Comparison of ENCODE assay signal across 13 cellular contexts in genomic region chr7:24862461-24862860, GRCh38.
DNase-seq lines count a peak whose midpoint lies in the region; ATAC-seq lines count a peak whose summit lies in the region.
"Had no signal": no experiment of that assay in that cellular context is flagged by ENCODE, and none has a peak within 500 bp of the region (broad histone marks: within the 10 kb centered on the region; RNA-seq: fewer than 3 reads in every experiment).

No MANE protein-coding gene starts in this region.

- intact Hi-C loops in activated T-helper 1 cell treated with anti-CD3 and anti-CD28 coated beads, Interleukin-12 subunit alpha, Interleukin-12 subunit beta, Interleukin-2, Interleukin-4 antibody, amounts not matched to agents 30 ng/mL and 10 ng/mL and 1 ng/mL, durations not matched to agents 14 hours and 24 hours and 36 hours (cut with micrococcal nuclease) = no loop called here

- H3K27ac Mint-ChIP-seq in activated T-cell treated with anti-CD3 and anti-CD28 coated beads, Interleukin-2, amount 50 U/mL, for 24 hours = peak overlapping the region; percentile 64
- peak overlapping the region; percentile 63 for H3K27ac Mint-ChIP-seq in activated T-helper 1 cell treated with anti-CD3 and anti-CD28 coated beads, Interleukin-12 subunit alpha, Interleukin-12 subunit beta, Interleukin-2, Interleukin-4 antibody, amounts not matched to agents 30 ng/mL and 10 ng/mL and 1 ng/mL, durations not matched to agents 14 hours and 24 hours and 36 hours
- peak overlapping the region in 4 of 6 donors; percentile 22 to 50 (median 32) for H3K27ac Mint-ChIP-seq in immature natural killer cell
- H3K27ac Mint-ChIP-seq: CD8-positive, alpha-beta T cell had no signal

- no peak for ATAC-seq in activated T-cell treated with anti-CD3 and anti-CD28 coated beads, Interleukin-2, amount 50 U/mL, for 4 hours
- no peak for ATAC-seq in HG03280 (IDR thresholded peaks at IDR 0.05; ENCODE audit: unreplicated experiment)
- ATAC-seq: A549; CD8-positive, alpha-beta T cell; HepG2 had no signal

- H3K9me3 Mint-ChIP-seq in activated T-cell treated with anti-CD3 and anti-CD28 coated beads, Interleukin-2, amount 50 U/mL, for 24 hours = peaks cover 3% of the 10 kb centered on the region
- H3K9me3 Mint-ChIP-seq in activated T-cell treated with anti-CD3 and anti-CD28 coated beads, Interleukin-2, amount 50 U/mL, for 4 hours = no peaks in the 10 kb centered on the region
- no peaks in the 10 kb centered on the region for H3K9me3 Mint-ChIP-seq in activated T-helper 1 cell treated with anti-CD3 and anti-CD28 coated beads, Interleukin-12 subunit alpha, Interleukin-12 subunit beta, Interleukin-2, Interleukin-4 antibody, amounts not matched to agents 30 ng/mL and 10 ng/mL and 1 ng/mL, durations not matched to agents 14 hours and 24 hours and 36 hours
- H3K9me3 Mint-ChIP-seq in immature natural killer cell = no peaks in the 10 kb centered on the region
- H3K9me3 Mint-ChIP-seq: CD8-positive, alpha-beta T cell had no signal

- no peak for DNase-seq in activated T-cell treated with anti-CD3 and anti-CD28 coated beads, Interleukin-2, amount 50 U/mL, for 24 hours
- no peak for DNase-seq in activated T-cell treated with anti-CD3 and anti-CD28 coated beads, Interleukin-2, amount 50 U/mL, for 4 hours
- no peak for DNase-seq in activated T-helper 1 cell treated with anti-CD3 and anti-CD28 coated beads, Interleukin-12 subunit alpha, Interleukin-12 subunit beta, Interleukin-2, Interleukin-4 antibody, amounts not matched to agents 30 ng/mL and 10 ng/mL and 1 ng/mL, durations not matched to agents 14 hours and 24 hours and 36 hours (ENCODE audit: low spot score)
- no peak for DNase-seq in immature natural killer cell
- DNase-seq in NCI-H1417 treated with DMSO at 0.1 percent for 48 hours (lab: John Stamatoyannopoulos, UW) = no peak
- DNase-seq: BE2C; CD8-positive, alpha-beta T cell; COR-L47; DMS53; GF-D8 had no signal

- no peaks in the 10 kb centered on the region for H3K27me3 Mint-ChIP-seq in activated T-cell treated with anti-CD3 and anti-CD28 coated beads, Interleukin-2, amount 50 U/mL, for 24 hours
- no peaks in the 10 kb centered on the region for H3K27me3 Mint-ChIP-seq in activated T-cell treated with anti-CD3 and anti-CD28 coated beads, Interleukin-2, amount 50 U/mL, for 4 hours (ENCODE audit: low read depth)
- H3K27me3 Mint-ChIP-seq in activated T-helper 1 cell treated with anti-CD3 and anti-CD28 coated beads, Interleukin-12 subunit alpha, Interleukin-12 subunit beta, Interleukin-2, Interleukin-4 antibody, amounts not matched to agents 30 ng/mL and 10 ng/mL and 1 ng/mL, durations not matched to agents 14 hours and 24 hours and 36 hours (ENCODE audit: insufficient read depth) = no peaks in the 10 kb centered on the region
- H3K27me3 Mint-ChIP-seq in immature natural killer cell (ENCODE audit: low read depth in 3 of 3) = no peaks in the 10 kb centered on the region

- peaks cover 92% of the 10 kb centered on the region for H3K36me3 Mint-ChIP-seq in activated T-cell treated with anti-CD3 and anti-CD28 coated beads, Interleukin-2, amount 50 U/mL, for 24 hours (ENCODE audit: low read depth)
- H3K36me3 Mint-ChIP-seq in activated T-cell treated with anti-CD3 and anti-CD28 coated beads, Interleukin-2, amount 50 U/mL, for 4 hours (ENCODE audit: insufficient read depth) = peaks cover 56% of the 10 kb centered on the region
- peaks cover 65% of the 10 kb centered on the region for H3K36me3 Mint-ChIP-seq in activated T-helper 1 cell treated with anti-CD3 and anti-CD28 coated beads, Interleukin-12 subunit alpha, Interleukin-12 subunit beta, Interleukin-2, Interleukin-4 antibody, amounts not matched to agents 30 ng/mL and 10 ng/mL and 1 ng/mL, durations not matched to agents 14 hours and 24 hours and 36 hours (ENCODE audit: low read depth)
- H3K36me3 Mint-ChIP-seq in immature natural killer cell = peaks cover 34 to 48% (median 45%) of the 10 kb centered on the region in 3 donors

- H3K4me3 Mint-ChIP-seq in activated T-cell treated with anti-CD3 and anti-CD28 coated beads, Interleukin-2, amount 50 U/mL, for 24 hours = no peak overlapping the region
- no peak overlapping the region for H3K4me3 Mint-ChIP-seq in activated T-cell treated with anti-CD3 and anti-CD28 coated beads, Interleukin-2, amount 50 U/mL, for 4 hours
- no peak overlapping the region for H3K4me3 Mint-ChIP-seq in activated T-helper 1 cell treated with anti-CD3 and anti-CD28 coated beads, Interleukin-12 subunit alpha, Interleukin-12 subunit beta, Interleukin-2, Interleukin-4 antibody, amounts not matched to agents 30 ng/mL and 10 ng/mL and 1 ng/mL, durations not matched to agents 14 hours and 24 hours and 36 hours
- no peak overlapping the region for H3K4me3 Mint-ChIP-seq in immature natural killer cell
- H3K4me3 Mint-ChIP-seq: CD8-positive, alpha-beta T cell had no signal

- H3K4me1 Mint-ChIP-seq in activated T-cell treated with anti-CD3 and anti-CD28 coated beads, Interleukin-2, amount 50 U/mL, for 24 hours (ENCODE audit: low read depth) = peaks cover 40% of the 10 kb centered on the region
- H3K4me1 Mint-ChIP-seq in activated T-cell treated with anti-CD3 and anti-CD28 coated beads, Interleukin-2, amount 50 U/mL, for 4 hours (ENCODE audit: low read depth) = peaks cover 28% of the 10 kb centered on the region
- peaks cover 51% of the 10 kb centered on the region for H3K4me1 Mint-ChIP-seq in activated T-helper 1 cell treated with anti-CD3 and anti-CD28 coated beads, Interleukin-12 subunit alpha, Interleukin-12 subunit beta, Interleukin-2, Interleukin-4 antibody, amounts not matched to agents 30 ng/mL and 10 ng/mL and 1 ng/mL, durations not matched to agents 14 hours and 24 hours and 36 hours (ENCODE audit: low read depth)
- peaks cover 35 to 39% of the 10 kb centered on the region in 2 donors for H3K4me1 Mint-ChIP-seq in immature natural killer cell
